In the genomic region with DNA sequence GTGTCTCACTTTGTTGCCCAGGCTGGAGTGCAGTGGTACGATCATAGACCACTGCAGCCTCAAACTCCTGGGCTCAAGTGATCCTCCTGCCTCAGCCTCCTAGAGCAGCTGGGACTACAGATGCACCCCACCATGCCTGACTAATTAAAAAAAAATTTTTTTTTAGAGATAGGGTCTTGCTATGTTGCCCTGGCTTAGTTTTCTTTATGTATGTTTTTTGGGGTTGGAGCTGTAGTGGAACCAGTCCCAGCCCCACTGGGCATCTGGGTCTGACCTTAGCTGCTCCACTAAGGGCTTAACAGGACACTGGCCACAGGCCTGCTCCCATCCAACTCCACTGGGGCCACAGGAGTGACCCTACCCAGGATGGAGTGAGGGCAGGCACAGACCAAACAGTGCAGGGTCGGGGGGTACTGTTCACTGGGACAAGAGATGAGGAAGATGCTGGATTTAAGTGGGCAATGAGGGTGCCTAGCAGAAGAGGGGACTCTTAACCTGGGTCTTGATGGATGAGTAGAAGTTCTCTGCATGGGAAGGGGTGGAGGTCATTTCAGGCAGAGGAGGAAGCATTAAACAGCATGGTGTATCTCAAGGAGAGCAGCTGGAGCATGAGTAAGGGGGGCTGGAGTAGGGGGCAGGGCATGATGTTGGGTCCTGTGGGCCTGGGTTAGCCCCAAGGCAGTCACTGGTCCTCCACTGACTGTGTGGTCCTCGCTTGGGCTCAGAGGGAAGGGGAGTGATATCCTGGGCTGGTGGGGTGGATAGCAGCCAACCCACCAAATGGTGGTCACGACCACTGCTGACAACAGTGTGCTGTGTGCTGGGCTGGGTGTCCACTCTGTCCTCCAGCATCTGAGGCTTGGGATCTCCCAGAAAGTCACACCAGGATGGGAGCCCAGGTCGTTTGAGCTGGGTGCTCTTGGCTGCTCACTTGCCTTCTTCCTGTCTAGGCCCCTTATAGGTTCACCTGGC, we compare ENCODE assay signal across 2 cellular contexts.
TF ChIP-seq lines count a peak whose summit lies in the region.

No MANE protein-coding gene starts in this region.

TF ChIP-seq in IMR-90, 13 proteins besides CTCF, POLR2A, EP300 and RAD21:
- TF ChIP-seq, protein P1, sequence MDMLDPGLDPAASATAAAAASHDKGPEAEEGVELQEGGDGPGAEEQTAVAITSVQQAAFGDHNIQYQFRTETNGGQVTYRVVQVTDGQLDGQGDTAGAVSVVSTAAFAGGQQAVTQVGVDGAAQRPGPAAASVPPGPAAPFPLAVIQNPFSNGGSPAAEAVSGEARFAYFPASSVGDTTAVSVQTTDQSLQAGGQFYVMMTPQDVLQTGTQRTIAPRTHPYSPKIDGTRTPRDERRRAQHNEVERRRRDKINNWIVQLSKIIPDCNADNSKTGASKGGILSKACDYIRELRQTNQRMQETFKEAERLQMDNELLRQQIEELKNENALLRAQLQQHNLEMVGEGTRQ (IDR thresholded peaks at IDR 0.05; ENCODE audit: low read depth, low read length) = no peak
- TF ChIP-seq MAZ (IDR thresholded peaks at IDR 0.05; ENCODE audit: borderline replicate concordance, low read depth, low read length) (no peak), RFX5 (IDR thresholded peaks at IDR 0.05; ENCODE audit: low read depth, low read length) (no peak), RCOR1 (IDR thresholded peaks at IDR 0.05; ENCODE audit: insufficient replicate concordance, low read length) (no peak), NFE2L2 (IDR thresholded peaks at IDR 0.05; ENCODE audit: low read depth, low read length) (no peak), SMC3 (IDR thresholded peaks at IDR 0.05; ENCODE audit: low read depth, low read length) (no peak), FOS (IDR thresholded peaks at IDR 0.05; ENCODE audit: low read depth, low read length) (no peak), BHLHE40 (IDR thresholded peaks at IDR 0.05; ENCODE audit: low read depth, low read length) (no peak), CHD1 (IDR thresholded peaks at IDR 0.05; ENCODE audit: low read depth, low read length) (no peak), MAFK (IDR thresholded peaks at IDR 0.05; ENCODE audit: low read depth, low read length) (no peak), MXI1 (IDR thresholded peaks at IDR 0.05; ENCODE audit: borderline replicate concordance, low read depth, low read length) (no peak), CEBPB (IDR thresholded peaks at IDR 0.05; ENCODE audit: low read depth, low read length) (no peak)
- TF ChIP-seq, protein P2, sequence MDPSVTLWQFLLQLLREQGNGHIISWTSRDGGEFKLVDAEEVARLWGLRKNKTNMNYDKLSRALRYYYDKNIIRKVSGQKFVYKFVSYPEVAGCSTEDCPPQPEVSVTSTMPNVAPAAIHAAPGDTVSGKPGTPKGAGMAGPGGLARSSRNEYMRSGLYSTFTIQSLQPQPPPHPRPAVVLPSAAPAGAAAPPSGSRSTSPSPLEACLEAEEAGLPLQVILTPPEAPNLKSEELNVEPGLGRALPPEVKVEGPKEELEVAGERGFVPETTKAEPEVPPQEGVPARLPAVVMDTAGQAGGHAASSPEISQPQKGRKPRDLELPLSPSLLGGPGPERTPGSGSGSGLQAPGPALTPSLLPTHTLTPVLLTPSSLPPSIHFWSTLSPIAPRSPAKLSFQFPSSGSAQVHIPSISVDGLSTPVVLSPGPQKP (IDR thresholded peaks at IDR 0.05; ENCODE audit: borderline replicate concordance, low read depth, low read length) = no peak

TF ChIP-seq in HEK293T, 16 proteins besides CTCF, POLR2A, EP300 and RAD21 (continued from another document):
- no peak for TF ChIP-seq NFRKB (IDR thresholded peaks at IDR 0.05)
- no peak for TF ChIP-seq ZNF384 (IDR thresholded peaks at IDR 0.05)
- TF ChIP-seq TARDBP (IDR thresholded peaks at IDR 0.05) = no peak
- no peak for TF ChIP-seq CTBP1 (IDR thresholded peaks at IDR 0.05; ENCODE audit: borderline replicate concordance)
- no peak for TF ChIP-seq FOXK2 (IDR thresholded peaks at IDR 0.05)
- no peak for TF ChIP-seq LEF1 (IDR thresholded peaks at IDR 0.05; ENCODE audit: borderline replicate concordance)
- TF ChIP-seq FOXA1 (IDR thresholded peaks at IDR 0.05) = no peak
- TF ChIP-seq HDGF (IDR thresholded peaks at IDR 0.05; ENCODE audit: borderline replicate concordance) = no peak
